35 cellular contexts compared by ENCODE assay signal in genomic region chr16:51682905-51683304, GRCh38.
"Had no signal": no experiment of that assay in that cellular context is flagged by ENCODE, and none has a peak within 500 bp of the region (broad histone marks: within the 10 kb centered on the region; RNA-seq: fewer than 3 reads in every experiment).

No MANE protein-coding gene starts in this region.

- DNase-seq: activated CD4-positive, alpha-beta T cell treated with anti-CD3 and anti-CD28 coated beads, Interleukin-2, amount 10 ng/mL, durations not matched to agents 7 days and 5 days; activated CD4-positive, alpha-beta T cell treated with anti-CD3 and anti-CD28 coated beads, Interleukin-2, amount 50 U/mL, for 48 hours; activated CD8-positive, alpha-beta T cell treated with anti-CD3 and anti-CD28 coated beads, Interleukin-2, amount 10 ng/mL, durations not matched to agents 7 days and 5 days; activated gamma-delta T cell; activated naive CD4-positive, alpha-beta T cell treated with Interleukin-2 at 50 U/mL for 16 hours; activated naive CD8-positive, alpha-beta T cell treated with anti-CD3 and anti-CD28 coated beads, Interleukin-2, amount 10 ng/mL, durations not matched to agents 7 days and 5 days; activated T-cell treated with anti-CD3 and anti-CD28 coated beads, Interleukin-2, amount 50 U/mL, for 24 hours; amygdala; MM.1S; MV-4-11; NCI-H1092; NCI-H1436 treated with DMSO at 0.1 percent for 48 hours; NCI-H187; NCI-H2029 treated with DMSO at 0.1 percent for 48 hours; NCI-H2171 treated with DMSO at 0.1 percent for 48 hours; NCI-H2227 treated with DMSO at 0.1 percent for 48 hours; NCI-H446; NCI-H524; NCI-H69; NCI-H82; PC-9; SIG-M5; SW 1271; T-helper 1 cell; T-helper 2 cell; T-helper 9 cell had no signal

- H3K36me3 Mint-ChIP-seq: activated naive CD4-positive, alpha-beta T cell treated with anti-CD3 and anti-CD28 coated beads, Interleukin-2, amount 50 U/mL, for 24 hours; activated naive CD8-positive, alpha-beta T cell treated with anti-CD3 and anti-CD28 coated beads, Interleukin-2, amount 10 ng/mL, durations not matched to agents 7 days and 5 days had no signal

- H3K27ac Mint-ChIP-seq: activated CD4-positive, alpha-beta T cell treated with anti-CD3 and anti-CD28 coated beads, Interleukin-2, amount 10 ng/mL, durations not matched to agents 7 days and 5 days; activated CD8-positive, alpha-beta T cell treated with anti-CD3 and anti-CD28 coated beads, Interleukin-2, amount 10 ng/mL, durations not matched to agents 7 days and 5 days; activated naive CD4-positive, alpha-beta T cell treated with anti-CD3 and anti-CD28 coated beads, Interleukin-2, amount 50 U/mL, for 24 hours; activated naive CD8-positive, alpha-beta T cell treated with anti-CD3 and anti-CD28 coated beads, Interleukin-2, amount 10 ng/mL, durations not matched to agents 7 days and 5 days; activated T-cell treated with anti-CD3 and anti-CD28 coated beads, Interleukin-2, amount 50 U/mL, for 24 hours; activated T-helper 2 cell treated with anti-CD3 and anti-CD28 coated beads, Interferon-gamma antibody, Interleukin-2, Interleukin-4, amounts not matched to agents 10 μg/mL and 5 μg/mL and 100 μg/mL, durations not matched to agents 14 hours and 24 hours and 36 hours had no signal

- FAIRE-seq: RCC 7860 had no signal

- H3K9me3 Mint-ChIP-seq: activated CD4-positive, alpha-beta T cell treated with anti-CD3 and anti-CD28 coated beads, Interleukin-2, amount 10 ng/mL, durations not matched to agents 7 days and 5 days had no signal

- H3K27me3 ChIP-seq: ascending aorta, cardiac muscle cell had no signal

- H3K4me3 Mint-ChIP-seq: activated CD4-positive, alpha-beta T cell treated with anti-CD3 and anti-CD28 coated beads, Interleukin-2, amount 10 ng/mL, durations not matched to agents 7 days and 5 days; activated CD8-positive, alpha-beta T cell treated with anti-CD3 and anti-CD28 coated beads, Interleukin-2, amount 10 ng/mL, durations not matched to agents 7 days and 5 days; activated naive CD4-positive, alpha-beta T cell treated with anti-CD3 and anti-CD28 coated beads, Interleukin-2, amount 50 U/mL, for 24 hours; activated naive CD8-positive, alpha-beta T cell treated with anti-CD3 and anti-CD28 coated beads, Interleukin-2, amount 10 ng/mL, durations not matched to agents 7 days and 5 days; activated T-cell treated with anti-CD3 and anti-CD28 coated beads, Interleukin-2, amount 50 U/mL, for 24 hours; central memory CD8-positive, alpha-beta T cell had no signal

- ATAC-seq: activated CD8-positive, alpha-beta T cell treated with anti-CD3 and anti-CD28 coated beads, Interleukin-2, amount 10 ng/mL, durations not matched to agents 7 days and 5 days; Right ventricle myocardium inferior had no signal

- H3K4me1 ChIP-seq: ascending aorta had no signal

- H3K36me3 ChIP-seq: ascending aorta, cardiac muscle cell had no signal

- H3K27me3 Mint-ChIP-seq: activated CD4-positive, alpha-beta T cell treated with anti-CD3 and anti-CD28 coated beads, Interleukin-2, amount 10 ng/mL, durations not matched to agents 7 days and 5 days; activated naive CD4-positive, alpha-beta T cell treated with anti-CD3 and anti-CD28 coated beads, Interleukin-2, amount 50 U/mL, for 24 hours; activated naive CD8-positive, alpha-beta T cell treated with anti-CD3 and anti-CD28 coated beads, Interleukin-2, amount 10 ng/mL, durations not matched to agents 7 days and 5 days; activated T-cell treated with anti-CD3 and anti-CD28 coated beads, Interleukin-2, amount 50 U/mL, for 24 hours; central memory CD8-positive, alpha-beta T cell had no signal

- H3K4me2 ChIP-seq: PC-9 had no signal

- H3K4me1 Mint-ChIP-seq: activated CD4-positive, alpha-beta T cell treated with anti-CD3 and anti-CD28 coated beads, Interleukin-2, amount 10 ng/mL, durations not matched to agents 7 days and 5 days; activated naive CD4-positive, alpha-beta T cell treated with anti-CD3 and anti-CD28 coated beads, Interleukin-2, amount 50 U/mL, for 24 hours; activated naive CD8-positive, alpha-beta T cell treated with anti-CD3 and anti-CD28 coated beads, Interleukin-2, amount 10 ng/mL, durations not matched to agents 7 days and 5 days; central memory CD8-positive, alpha-beta T cell had no signal

- H3K27ac ChIP-seq: ascending aorta, cardiac muscle cell, PC-9, RWPE1, VCaP had no signal

- H3K9me3 ChIP-seq: ascending aorta had no signal

- H3K4me3 ChIP-seq: ascending aorta, cardiac muscle cell, PC-9 had no signal

- H2AFZ ChIP-seq: PC-9 had no signal
